9 cellular contexts compared by ENCODE assay signal in genomic region chr2:75559633-75560021, GRCh38. TPM values are rescaled to one million over a fixed set of nuclear protein-coding genes. Genes with fewer than 3 reads are reported as not detected.
DNase-seq lines count a peak whose midpoint lies in the region; ATAC-seq and TF ChIP-seq lines count a peak whose summit lies in the region.
"Had no signal": no experiment of that assay in that cellular context is flagged by ENCODE, and none has a peak within 500 bp of the region (broad histone marks: within the 10 kb centered on the region; RNA-seq: fewer than 3 reads in every experiment).

No MANE protein-coding gene starts in this region.

- CTCF ChIA-PET in A673 (lab: Charles Lee), result interaction anchor here (1.0 kb wide), 1 partner anchor 68 kb away, joined by 6 read pairs; no protein-coding TSS in a partner anchor

- no peak overlapping the region for H3K27ac ChIP-seq in A673 (ENCODE audit: low read depth, low read length, poor library complexity, severe bottlenecking)

- peak overlapping the region; percentile 61 for H3K4me3 ChIP-seq in A673 (ENCODE audit: low read depth, low read length, poor library complexity, severe bottlenecking)
- peak overlapping the region; percentile 75 for H3K4me3 ChIP-seq in choroid plexus epithelial cell (ENCODE audit: low read depth, low read length)

- peaks cover 14% of the 10 kb centered on the region for H3K4me1 ChIP-seq in A673 (ENCODE audit: insufficient read depth, low read length, poor library complexity, severe bottlenecking)

- H3K9me3 Mint-ChIP-seq in HFFc6 (no peaks in the 10 kb centered on the region), mesothelial cell of epicardium (no peaks in the 10 kb centered on the region)

- POLR2A ChIA-PET in A673 (lab: Charles Lee; ENCODE audit: low non-redundant PET), result no interaction called here

- no peaks in the 10 kb centered on the region for H3K27me3 ChIP-seq in A673 (replicated peaks; ENCODE audit: insufficient read depth, low read depth, low read length, poor library complexity)

- TF ChIP-seq CTCF in A673 (conservative IDR thresholded peaks at IDR 0.05; ENCODE audit: low read depth, low read length) (no peak), HFFc6 (IDR thresholded peaks at IDR 0.05) (no peak), choroid plexus epithelial cell (conservative IDR thresholded peaks at IDR 0.05; ENCODE audit: low read depth, low read length) (no peak), mesothelial cell of epicardium (IDR thresholded peaks at IDR 0.05; ENCODE audit: unreplicated experiment) (no peak)

- H3K9me3 ChIP-seq in A673 (ENCODE audit: low read depth, low read length, poor library complexity, severe bottlenecking), result no peaks in the 10 kb centered on the region

- peak overlapping the region; percentile 95 for H3K27ac Mint-ChIP-seq in HFFc6
- H3K27ac Mint-ChIP-seq in mesothelial cell of epicardium, result peak overlapping the region; percentile 90

- no peak for ATAC-seq in GM19395 (IDR thresholded peaks at IDR 0.05; ENCODE audit: unreplicated experiment)
- no peak for ATAC-seq in HG02623 (IDR thresholded peaks at IDR 0.05; ENCODE audit: unreplicated experiment)
- ATAC-seq in GM21529 (IDR thresholded peaks at IDR 0.05; ENCODE audit: unreplicated experiment), result no peak

- no TSS peak for BruUV-seq in A673 (replicated peaks; lab: Mats Ljungman, UMichigan)

- intact Hi-C loops in A673 (cut with micrococcal nuclease; ENCODE audit: unreplicated experiment), result loop anchor here (1.0 to 2.0 kb wide), 2 partner anchors 50 to 95 kb away; no protein-coding TSS in a partner anchor

- no peaks in the 10 kb centered on the region for H3K36me3 ChIP-seq in A673 (ENCODE audit: insufficient read depth, low read length, poor library complexity, severe bottlenecking)

- H3K36me3 Mint-ChIP-seq in HFFc6 (ENCODE audit: low read depth) (peaks cover 20% of the 10 kb centered on the region), mesothelial cell of epicardium (no peaks in the 10 kb centered on the region)

- H3K4me1 Mint-ChIP-seq in HFFc6 (ENCODE audit: low read depth), result peaks cover 70% of the 10 kb centered on the region
- H3K4me1 Mint-ChIP-seq in mesothelial cell of epicardium, result peaks cover 28% of the 10 kb centered on the region

- peak overlapping the region; percentile 93 for H3K4me3 Mint-ChIP-seq in HFFc6
- peak overlapping the region; percentile 92 for H3K4me3 Mint-ChIP-seq in mesothelial cell of epicardium

- H3K27me3 Mint-ChIP-seq in HFFc6 (ENCODE audit: insufficient read depth) (peaks cover 7% of the 10 kb centered on the region), mesothelial cell of epicardium (ENCODE audit: low read depth) (peaks cover 6% of the 10 kb centered on the region)

- no peak for DNase-seq in A673 (ENCODE audit: low spot score)
- no peak for DNase-seq in HFFc6
- DNase-seq in choroid plexus epithelial cell (ENCODE audit: low read depth), result no peak
- DNase-seq in mesothelial cell of epicardium (ENCODE audit: low spot score in 2 of 2, unreplicated experiment in 2 of 2), result no peak
- no peak for DNase-seq in activated CD4-positive, CD25-positive, alpha-beta regulatory T cell (lab: John Stamatoyannopoulos, UW)
- DNase-seq: NCI-H2107 had no signal

RNA-seq across cellular contexts. Expression of gene EVA1A, which starts 1.1 kb away (rescaled TPM):
- total RNA-seq in A673 (2021) (4.0 and 4.3 TPM in 2 replicates), mesothelial cell of epicardium (9.3 to 12.0 TPM (median 11.5 TPM) in 3 replicates)
- 10 to 100 TPM; 61.7 to 75.2 (median 68.8) TPM for total RNA-seq in HFFc6 (2021; fragmentation: NEBNext Ultra II Directional; extraction: Animal tissue kit (Norgen Biotek cat#: 25700))
